14 cellular contexts compared by ENCODE assay signal in genomic region chrX:44913656-44914531, GRCh38. TPM values are rescaled to one million over a fixed set of nuclear protein-coding genes. Genes with fewer than 3 reads are reported as not detected.
DNase-seq lines count a peak whose midpoint lies in the region; ATAC-seq, FAIRE-seq and TF ChIP-seq lines count a peak whose summit lies in the region.
"Had no signal": no experiment of that assay in that cellular context is flagged by ENCODE, and none has a peak within 500 bp of the region (broad histone marks: within the 10 kb centered on the region; RNA-seq: fewer than 3 reads in every experiment).

No MANE protein-coding gene starts in this region.

- H3K4me1 ChIP-seq in small intestine (ENCODE audit: control insufficient read depth in 2 of 2, insufficient read depth in 1 of 2, low read depth in 1 of 2, low read length in 1 of 2): peaks cover 0 to 10% of the 10 kb centered on the region in 2 donors

- no peaks in the 10 kb centered on the region for H3K9me3 Mint-ChIP-seq in activated CD8-positive, alpha-beta T cell treated with anti-CD3 and anti-CD28 coated beads for 36 hours
- no peaks in the 10 kb centered on the region for H3K9me3 Mint-ChIP-seq in activated CD8-positive, alpha-beta T cell treated with anti-CD3 and anti-CD28 coated beads, Interleukin-2, amount 10 ng/mL, durations not matched to agents 7 days and 5 days (ENCODE audit: insufficient read depth)
- no peaks in the 10 kb centered on the region for H3K9me3 Mint-ChIP-seq in activated T-helper 1 cell treated with anti-CD3 and anti-CD28 coated beads, Interleukin-12 subunit alpha, Interleukin-12 subunit beta, Interleukin-2, Interleukin-4 antibody, amounts not matched to agents 30 ng/mL and 10 ng/mL and 1 ng/mL, durations not matched to agents 14 hours and 24 hours and 36 hours

- intact Hi-C loops in activated CD8-positive, alpha-beta T cell treated with anti-CD3 and anti-CD28 coated beads for 36 hours (cut with micrococcal nuclease): no loop called here
- intact Hi-C loops in activated T-helper 1 cell treated with anti-CD3 and anti-CD28 coated beads, Interleukin-12 subunit alpha, Interleukin-12 subunit beta, Interleukin-2, Interleukin-4 antibody, amounts not matched to agents 30 ng/mL and 10 ng/mL and 1 ng/mL, durations not matched to agents 14 hours and 24 hours and 36 hours (cut with micrococcal nuclease): no loop called here

- no peak overlapping the region for H3K4me3 Mint-ChIP-seq in activated CD8-positive, alpha-beta T cell treated with anti-CD3 and anti-CD28 coated beads for 36 hours
- no peak overlapping the region for H3K4me3 Mint-ChIP-seq in activated CD8-positive, alpha-beta T cell treated with anti-CD3 and anti-CD28 coated beads, Interleukin-2, amount 10 ng/mL, durations not matched to agents 7 days and 5 days
- H3K4me3 Mint-ChIP-seq in activated T-helper 1 cell treated with anti-CD3 and anti-CD28 coated beads, Interleukin-12 subunit alpha, Interleukin-12 subunit beta, Interleukin-2, Interleukin-4 antibody, amounts not matched to agents 30 ng/mL and 10 ng/mL and 1 ng/mL, durations not matched to agents 14 hours and 24 hours and 36 hours: no peak overlapping the region

- TF ChIP-seq POLR2A in erythroblast (IDR thresholded peaks at IDR 0.05; ENCODE audit: low read length): no peak

- 71 to 81% (median 73%) methylated on average over 9 of the region's 9 CpGs for WGBS in small intestine, 3 donors

- no peaks in the 10 kb centered on the region for H3K9me3 ChIP-seq in small intestine (ENCODE audit: control insufficient read depth, low read depth)
- H3K9me3 ChIP-seq: heart left ventricle, SJSA1, upper lobe of left lung had no signal

- CTCF ChIA-PET in activated CD8-positive, alpha-beta T cell treated with anti-CD3 and anti-CD28 coated beads for 36 hours (lab: Charles Lee): no interaction called here
- CTCF ChIA-PET in activated CD8-positive, alpha-beta T cell treated with anti-CD3 and anti-CD28 coated beads, Interleukin-2, amount 10 ng/mL, durations not matched to agents 7 days and 5 days (lab: Charles Lee): no interaction called here

- no peak overlapping the region for H3K4me3 ChIP-seq in small intestine (ENCODE audit: low read depth in 1 of 2, low read length in 2 of 2)
- H3K4me3 ChIP-seq: heart left ventricle, SJSA1, upper lobe of left lung had no signal

- H3K27ac ChIP-seq in small intestine (ENCODE audit: low read depth in 1 of 2, low read length in 1 of 2): no peak overlapping the region
- H3K27ac ChIP-seq: heart left ventricle, upper lobe of left lung had no signal

- peak overlapping the region; percentile 57 for H3K27ac Mint-ChIP-seq in activated CD8-positive, alpha-beta T cell treated with anti-CD3 and anti-CD28 coated beads for 36 hours
- no peak overlapping the region for H3K27ac Mint-ChIP-seq in activated CD8-positive, alpha-beta T cell treated with anti-CD3 and anti-CD28 coated beads, Interleukin-2, amount 10 ng/mL, durations not matched to agents 7 days and 5 days
- peak overlapping the region; percentile 1 for H3K27ac Mint-ChIP-seq in activated T-helper 1 cell treated with anti-CD3 and anti-CD28 coated beads, Interleukin-12 subunit alpha, Interleukin-12 subunit beta, Interleukin-2, Interleukin-4 antibody, amounts not matched to agents 30 ng/mL and 10 ng/mL and 1 ng/mL, durations not matched to agents 14 hours and 24 hours and 36 hours

- no peaks in the 10 kb centered on the region for H3K27me3 Mint-ChIP-seq in activated CD8-positive, alpha-beta T cell treated with anti-CD3 and anti-CD28 coated beads for 36 hours
- no peaks in the 10 kb centered on the region for H3K27me3 Mint-ChIP-seq in activated CD8-positive, alpha-beta T cell treated with anti-CD3 and anti-CD28 coated beads, Interleukin-2, amount 10 ng/mL, durations not matched to agents 7 days and 5 days (ENCODE audit: low read depth)
- no peaks in the 10 kb centered on the region for H3K27me3 Mint-ChIP-seq in activated T-helper 1 cell treated with anti-CD3 and anti-CD28 coated beads, Interleukin-12 subunit alpha, Interleukin-12 subunit beta, Interleukin-2, Interleukin-4 antibody, amounts not matched to agents 30 ng/mL and 10 ng/mL and 1 ng/mL, durations not matched to agents 14 hours and 24 hours and 36 hours (ENCODE audit: insufficient read depth)

- peaks cover 39% of the 10 kb centered on the region for H3K4me1 Mint-ChIP-seq in activated CD8-positive, alpha-beta T cell treated with anti-CD3 and anti-CD28 coated beads for 36 hours (ENCODE audit: low read depth)
- peaks cover 12% of the 10 kb centered on the region for H3K4me1 Mint-ChIP-seq in activated CD8-positive, alpha-beta T cell treated with anti-CD3 and anti-CD28 coated beads, Interleukin-2, amount 10 ng/mL, durations not matched to agents 7 days and 5 days (ENCODE audit: low read depth)
- H3K4me1 Mint-ChIP-seq in activated T-helper 1 cell treated with anti-CD3 and anti-CD28 coated beads, Interleukin-12 subunit alpha, Interleukin-12 subunit beta, Interleukin-2, Interleukin-4 antibody, amounts not matched to agents 30 ng/mL and 10 ng/mL and 1 ng/mL, durations not matched to agents 14 hours and 24 hours and 36 hours (ENCODE audit: low read depth): peaks cover 23% of the 10 kb centered on the region

- no peaks in the 10 kb centered on the region for H3K27me3 ChIP-seq in small intestine (ENCODE audit: control insufficient read depth in 2 of 2, insufficient read depth in 2 of 2, low read length in 2 of 2)
- H3K27me3 ChIP-seq: heart left ventricle, SJSA1, upper lobe of left lung had no signal

- H3K36me3 Mint-ChIP-seq in activated CD8-positive, alpha-beta T cell treated with anti-CD3 and anti-CD28 coated beads for 36 hours (ENCODE audit: low read depth): peaks cover 4% of the 10 kb centered on the region
- peaks cover 3% of the 10 kb centered on the region for H3K36me3 Mint-ChIP-seq in activated CD8-positive, alpha-beta T cell treated with anti-CD3 and anti-CD28 coated beads, Interleukin-2, amount 10 ng/mL, durations not matched to agents 7 days and 5 days (ENCODE audit: low read depth)
- peaks cover 2% of the 10 kb centered on the region for H3K36me3 Mint-ChIP-seq in activated T-helper 1 cell treated with anti-CD3 and anti-CD28 coated beads, Interleukin-12 subunit alpha, Interleukin-12 subunit beta, Interleukin-2, Interleukin-4 antibody, amounts not matched to agents 30 ng/mL and 10 ng/mL and 1 ng/mL, durations not matched to agents 14 hours and 24 hours and 36 hours (ENCODE audit: low read depth)

- ATAC-seq in activated CD8-positive, alpha-beta T cell treated with anti-CD3 and anti-CD28 coated beads for 36 hours: no peak
- ATAC-seq in activated CD8-positive, alpha-beta T cell treated with anti-CD3 and anti-CD28 coated beads, Interleukin-2, amount 10 ng/mL, durations not matched to agents 7 days and 5 days: no peak
- peak; percentile 29 for ATAC-seq in HG02678 (IDR thresholded peaks at IDR 0.05; ENCODE audit: unreplicated experiment)

- POLR2A ChIA-PET in activated CD8-positive, alpha-beta T cell treated with anti-CD3 and anti-CD28 coated beads for 36 hours (lab: Charles Lee): no interaction called here
- POLR2A ChIA-PET in activated CD8-positive, alpha-beta T cell treated with anti-CD3 and anti-CD28 coated beads, Interleukin-2, amount 10 ng/mL, durations not matched to agents 7 days and 5 days (lab: Charles Lee): no interaction called here

- FAIRE-seq in small intestine (lab: Jason Lieb, UNC): no peak

- no peak for TF ChIP-seq CTCF in activated CD8-positive, alpha-beta T cell treated with anti-CD3 and anti-CD28 coated beads for 36 hours (IDR thresholded peaks at IDR 0.05)

- DNase-seq in activated CD8-positive, alpha-beta T cell treated with anti-CD3 and anti-CD28 coated beads for 36 hours: no peak
- DNase-seq in activated CD8-positive, alpha-beta T cell treated with anti-CD3 and anti-CD28 coated beads, Interleukin-2, amount 10 ng/mL, durations not matched to agents 7 days and 5 days: no peak
- no peak for DNase-seq in activated T-helper 1 cell treated with anti-CD3 and anti-CD28 coated beads, Interleukin-12 subunit alpha, Interleukin-12 subunit beta, Interleukin-2, Interleukin-4 antibody, amounts not matched to agents 30 ng/mL and 10 ng/mL and 1 ng/mL, durations not matched to agents 14 hours and 24 hours and 36 hours (ENCODE audit: low spot score)
- DNase-seq in small intestine (peak; percentile 17), erythroblast (lab: John Stamatoyannopoulos, UW) (no peak)
- no peak for DNase-seq in effector CD8-positive, alpha-beta T cell (lab: John Stamatoyannopoulos, UW)
- no peak for DNase-seq in activated CD8-positive, alpha-beta memory T cell treated with anti-CD3 and anti-CD28 coated beads, Interleukin-2, amount 50 U/mL, for 4 hours
- DNase-seq: activated CD4-positive, alpha-beta T cell treated with anti-CD3 and anti-CD28 coated beads, Interleukin-2, amount 50 U/mL, for 1 hour; effector CD4-positive, alpha-beta T cell; heart left ventricle; NCI-H748 treated with DMSO at 0.1 percent for 48 hours; upper lobe of left lung had no signal

- H3K36me3 ChIP-seq in small intestine (ENCODE audit: control insufficient read depth in 2 of 2, insufficient read depth in 2 of 2, low read length in 2 of 2): no peaks in the 10 kb centered on the region
- H3K36me3 ChIP-seq: heart left ventricle, SJSA1, upper lobe of left lung had no signal

RNA-seq across cellular contexts. Expression of gene KDM6A, which starts 40.9 kb away (rescaled TPM):
- 10 to 100 TPM; 18.9 to 21.1 TPM for total RNA-seq in activated CD8-positive, alpha-beta T cell treated with anti-CD3 and anti-CD28 coated beads for 36 hours
- 10 to 100 TPM; 24.5 to 24.7 TPM for total RNA-seq in activated CD8-positive, alpha-beta T cell treated with anti-CD3 and anti-CD28 coated beads, Interleukin-2, amount 10 ng/mL, durations not matched to agents 7 days and 5 days
- 26.4 and 28.1 TPM in 2 replicates for total RNA-seq in activated T-helper 1 cell treated with anti-CD3 and anti-CD28 coated beads, Interleukin-12 subunit alpha, Interleukin-12 subunit beta, Interleukin-2, Interleukin-4 antibody, amounts not matched to agents 30 ng/mL and 10 ng/mL and 1 ng/mL, durations not matched to agents 14 hours and 24 hours and 36 hours
- 10 to 100 TPM in 2 of 3 donors, 1 to 10 TPM in 1; 9.5 to 16.8 (median 12.1) TPM for polyA plus RNA-seq in small intestine
